Comparison of ENCODE assay signal across 9 cellular contexts in the genomic region with DNA sequence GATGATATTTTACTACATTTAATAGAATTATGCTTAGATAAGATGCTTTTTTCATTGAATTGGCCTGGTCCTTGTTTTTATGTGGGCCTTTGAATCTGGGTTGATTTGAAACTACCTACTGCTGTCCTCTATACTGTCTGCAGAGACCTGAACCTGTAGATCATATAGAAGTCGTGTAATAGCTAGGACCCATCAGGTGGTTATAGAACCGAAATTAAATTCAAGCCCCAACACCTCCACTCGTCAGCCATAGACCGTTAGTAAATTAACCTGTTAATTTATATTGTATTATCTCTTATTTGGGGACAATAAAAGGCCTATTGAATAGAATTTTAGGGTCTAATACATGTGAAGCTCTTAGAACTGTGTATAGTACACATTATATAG.
A peak's percentile ranks its signal among the peaks of the same experiment; 100 is the strongest.
DNase-seq lines count a peak whose midpoint lies in the region; ATAC-seq and TF ChIP-seq lines count a peak whose summit lies in the region.
"Had no signal": no experiment of that assay in that cellular context is flagged by ENCODE, and none has a peak within 500 bp of the region (broad histone marks: within the 10 kb centered on the region; RNA-seq: fewer than 3 reads in every experiment).

No MANE protein-coding gene starts in this region.

- no peak for TF ChIP-seq EP300 in esophagus muscularis mucosa (IDR thresholded peaks at IDR 0.05)

- no peak for TF ChIP-seq CTCF in right atrium auricular region (IDR thresholded peaks at IDR 0.05)
- TF ChIP-seq CTCF in esophagus muscularis mucosa (IDR thresholded peaks at IDR 0.05), result no peak

- no peaks in the 10 kb centered on the region for H3K27me3 ChIP-seq in right atrium auricular region
- H3K27me3 ChIP-seq in right cardiac atrium (ENCODE audit: control insufficient read depth, insufficient read depth), result no peaks in the 10 kb centered on the region
- H3K27me3 ChIP-seq in esophagus muscularis mucosa, result no peaks in the 10 kb centered on the region

- no peak for ATAC-seq in right cardiac atrium
- peak; percentile 18 for ATAC-seq in HG03280 (IDR thresholded peaks at IDR 0.05; ENCODE audit: unreplicated experiment)
- ATAC-seq in HG03196 (IDR thresholded peaks at IDR 0.05; ENCODE audit: unreplicated experiment), result no peak

- H3K9me3 ChIP-seq in right atrium auricular region (no peaks in the 10 kb centered on the region), right cardiac atrium (ENCODE audit: control insufficient read depth, low read length) (no peaks in the 10 kb centered on the region), esophagus muscularis mucosa (no peaks in the 10 kb centered on the region)

- in situ Hi-C loops in KBM-7 (cut with MboI; ENCODE audit: low pct_unique_long_range_greater_than_20kb, low sequenced_read_pairs), result no loop called here

- 87% methylated on average over 4 of the region's 4 CpGs for WGBS in right cardiac atrium
- WGBS in esophagus muscularis mucosa, result 87% methylated on average over 4 of the region's 4 CpGs

- H3K4me1 ChIP-seq in right atrium auricular region (peaks cover 0 to 77% of the 10 kb centered on the region in 2 donors), right cardiac atrium (ENCODE audit: control insufficient read depth, insufficient read depth, low read length) (peaks cover 6% of the 10 kb centered on the region), esophagus muscularis mucosa (peaks cover 34 to 94% (median 86%) of the 10 kb centered on the region in 4 donors)

- no peak for TF ChIP-seq POLR2A in esophagus muscularis mucosa (IDR thresholded peaks at IDR 0.05; ENCODE audit: low read depth)

- DNase-seq in right atrium auricular region (ENCODE audit: low spot score), result no peak
- DNase-seq in right cardiac atrium, result no peak
- no peak for DNase-seq in esophagus muscularis mucosa (ENCODE audit: extremely low spot score)
- DNase-seq in KBM-7, result no peak
- no peak for DNase-seq in SK-N-DZ (ENCODE audit: low spot score)
- DNase-seq in NCI-H82 treated with DMSO at 0.1 percent for 48 hours (lab: John Stamatoyannopoulos, UW; ENCODE audit: unreplicated experiment), result no peak

- H3K36me3 ChIP-seq in right atrium auricular region, result no peaks in the 10 kb centered on the region
- no peaks in the 10 kb centered on the region for H3K36me3 ChIP-seq in esophagus muscularis mucosa

- intact Hi-C loops in right cardiac atrium (cut with DNase I), result no loop called here
- intact Hi-C loops in esophagus muscularis mucosa (cut with DNase I), result no loop called here

- H3K27ac ChIP-seq in right atrium auricular region (peak overlapping the region; percentile 31 to 49), right cardiac atrium (ENCODE audit: low read length) (no peak overlapping the region), esophagus muscularis mucosa (replicated peaks in 1 of 4) (peak overlapping the region; percentile 65 to 79 (median 73))
- H3K27ac ChIP-seq: RWPE1 had no signal

- H3K4me3 ChIP-seq in right atrium auricular region (no peak overlapping the region), right cardiac atrium (ENCODE audit: low read length) (no peak overlapping the region), esophagus muscularis mucosa (peak overlapping the region in 1 of 4 donors; percentile 25)
